In genomic region chr2:46717733-46718121, GRCh38 we compare ENCODE assay signal across 14 cellular contexts. TPM values are rescaled to one million over a fixed set of nuclear protein-coding genes. Genes with fewer than 3 reads are reported as not detected.
DNase-seq lines count a peak whose midpoint lies in the region; ATAC-seq and TF ChIP-seq lines count a peak whose summit lies in the region.
"Had no signal": no experiment of that assay in that cellular context is flagged by ENCODE, and none has a peak within 500 bp of the region (broad histone marks: within the 10 kb centered on the region; RNA-seq: fewer than 3 reads in every experiment).

No MANE protein-coding gene starts in this region.

- H3K9me3 ChIP-seq in SK-N-MC (ENCODE audit: low read depth, low read length) (peaks cover 3% of the 10 kb centered on the region; the same call in 1 of the 2 replicates), fibroblast of lung (ENCODE audit: control insufficient read depth, insufficient read depth, low read depth, low read length) (no peaks in the 10 kb centered on the region), skeletal muscle tissue (ENCODE audit: control insufficient read depth in 3 of 3, low read length in 3 of 3) (no peaks in the 10 kb centered on the region)

- H3K79me2 ChIP-seq in fibroblast of lung (ENCODE audit: control insufficient read depth, insufficient read depth, low read length), result peaks cover 100% of the 10 kb centered on the region

- no peak for ATAC-seq in HG02885 (IDR thresholded peaks at IDR 0.05; ENCODE audit: poor library complexity, unreplicated experiment)

- peak overlapping the region; percentile 94 for H3K4me2 ChIP-seq in fibroblast of lung (ENCODE audit: extremely low read depth, insufficient read depth, low read length)

- H3K27ac ChIP-seq in SK-N-MC (peak overlapping the region; percentile 93), fibroblast of lung (ENCODE audit: insufficient read depth, low read length) (peak overlapping the region; percentile 65), skeletal muscle tissue (ENCODE audit: low read depth, low read length) (peak overlapping the region; percentile 8)

- H3K9ac ChIP-seq in SK-N-MC (ENCODE audit: insufficient read length), result peak overlapping the region; percentile 60
- H3K9ac ChIP-seq in fibroblast of lung (ENCODE audit: insufficient read depth, low read length), result no peak overlapping the region
- H3K9ac ChIP-seq in skeletal muscle tissue (ENCODE audit: low read depth in 1 of 3, low read length in 3 of 3), result no peak overlapping the region

- TF ChIP-seq CTCF in fibroblast of lung (conservative IDR thresholded peaks at IDR 0.05 in 1 of 2, IDR thresholded peaks at IDR 0.05 in 1 of 2; ENCODE audit: low read depth in 1 of 2, low read length in 2 of 2), result no peak

- H3K36me3 ChIP-seq in SK-N-MC (ENCODE audit: insufficient read depth, low read length) (no peaks in the 10 kb centered on the region), fibroblast of lung (ENCODE audit: control insufficient read depth, insufficient read depth, low read length) (no peaks in the 10 kb centered on the region), skeletal muscle tissue (ENCODE audit: control insufficient read depth in 3 of 3, insufficient read depth in 3 of 3, low read length in 3 of 3) (no peaks in the 10 kb centered on the region)
- H3K36me3 ChIP-seq: WERI-Rb-1 had no signal

- no peaks in the 10 kb centered on the region for H4K20me1 ChIP-seq in fibroblast of lung (ENCODE audit: control insufficient read depth, extremely low read depth, insufficient read depth, low read length)

- H3K27me3 ChIP-seq in fibroblast of lung (ENCODE audit: control insufficient read depth, insufficient read depth, low read length), result no peaks in the 10 kb centered on the region
- no peaks in the 10 kb centered on the region for H3K27me3 ChIP-seq in skeletal muscle tissue (ENCODE audit: control insufficient read depth in 3 of 3, insufficient read depth in 3 of 3, low read length in 3 of 3)

- no peak overlapping the region for H2AFZ ChIP-seq in fibroblast of lung (ENCODE audit: low read length)

- DNase-seq in EL (peak; percentile 30), SK-N-MC (ENCODE audit: low read depth, low spot score) (no peak), fibroblast of lung (ENCODE audit: low read depth in 2 of 2) (peak in 1 of 2 donors; percentile 51), COLO829 (ENCODE audit: low spot score) (no peak), NAMALWA (ENCODE audit: low spot score) (no peak), NCI-H2081 treated with DMSO at 0.1 percent for 48 hours (lab: John Stamatoyannopoulos, UW) (no peak)
- DNase-seq: amygdala; CD4-positive, alpha-beta memory T cell; hippocampal formation; NCI-H774; stimulated activated naive CD4-positive, alpha-beta T cell; WERI-Rb-1 had no signal

- H3K4me1 ChIP-seq in fibroblast of lung (ENCODE audit: control insufficient read depth, extremely low read depth, insufficient read depth, low read length) (peaks cover 18% of the 10 kb centered on the region), skeletal muscle tissue (ENCODE audit: control insufficient read depth in 3 of 3, insufficient read depth in 3 of 3, low read length in 3 of 3) (peaks cover 14 to 20% (median 19%) of the 10 kb centered on the region in 3 donors)

- H3K4me3 ChIP-seq in SK-N-MC, result peak overlapping the region; percentile 67
- H3K4me3 ChIP-seq in fibroblast of lung (replicated peaks in 1 of 4; ENCODE audit: control extremely low read depth in 1 of 4, insufficient read depth in 1 of 4, low read depth in 3 of 4, low read length in 4 of 4), result peak overlapping the region in 3 of 4 experiments; percentile 29 to 46 (median 32)
- H3K4me3 ChIP-seq in skeletal muscle tissue (ENCODE audit: low read length in 3 of 3), result peak overlapping the region in 1 of 3 donors; percentile 27

RNA-seq across cellular contexts. Expression of gene SOCS5, which starts 18.6 kb away (rescaled TPM):
- total RNA-seq in fibroblast of lung (105 and 111 TPM in 2 replicates), skeletal muscle tissue (35.0 TPM)
- 55.0 and 95.2 TPM in 2 replicates for polyA plus RNA-seq in fibroblast of lung
- polyA plus RNA-seq in fibroblast of lung (2012), result 37.7 and 63.9 TPM in 2 replicates
- 37.6 and 65.7 TPM in 2 replicates for polyA minus RNA-seq in fibroblast of lung (ENCODE audit: low replicate concordance)

Comparison
In these comparisons a context has a peak if more than half of its experiments do, and no peak if none do; other contexts are left out.
1. H3K27ac ChIP-seq: peak in every context shown above with its lines; median percentile 93 in SK-N-MC; 65 in fibroblast of lung; 8 in skeletal muscle tissue.